ENCODE assay signal across 18 cellular contexts in the genomic region with DNA sequence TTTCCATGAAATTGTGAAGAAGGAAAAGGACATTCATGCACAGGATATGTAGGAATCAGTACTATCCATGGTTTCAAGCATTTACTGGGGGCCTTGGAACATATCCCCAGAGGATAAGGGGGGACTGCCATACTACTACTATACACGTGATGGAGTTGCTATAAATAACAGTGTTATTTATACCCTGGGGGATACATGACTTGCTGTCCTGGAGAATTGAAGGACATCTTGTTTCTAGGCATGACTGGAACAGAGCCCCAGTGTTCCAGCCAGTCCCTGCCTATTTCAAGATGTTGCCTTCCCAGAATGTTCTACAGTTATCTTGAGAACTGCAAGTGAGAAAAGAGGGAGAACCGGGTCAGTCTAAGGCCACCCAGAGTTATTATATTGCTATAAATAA.
"Had no signal": no experiment of that assay in that cellular context is flagged by ENCODE, and none has a peak within 500 bp of the region (broad histone marks: within the 10 kb centered on the region; RNA-seq: fewer than 3 reads in every experiment).

No MANE protein-coding gene starts in this region.

- H3K4me3 ChIP-seq: adrenal gland, coronary artery, esophagus squamous epithelium had no signal

- H3K9me3 ChIP-seq: adrenal gland, esophagus squamous epithelium had no signal

- ATAC-seq: activated CD4-positive, alpha-beta T cell treated with anti-CD3 and anti-CD28 coated beads for 36 hours; naive thymus-derived CD4-positive, alpha-beta T cell; stimulated activated naive CD8-positive, alpha-beta T cell treated with anti-CD3 and anti-CD28 coated beads, Interleukin-15, Interleukin-2, amounts not matched to agents 100 U/mL and 50 U/mL, for 24 hours had no signal

- DNase-seq: activated CD4-positive, alpha-beta memory T cell treated with anti-CD3 and anti-CD28 coated beads for 36 hours; activated CD4-positive, alpha-beta T cell treated with anti-CD3 and anti-CD28 coated beads for 36 hours; activated effector memory CD4-positive, alpha-beta T cell treated with Interleukin-2 at 50 U/mL for 16 hours; activated T-cell treated with anti-CD3 and anti-CD28 coated beads, Interleukin-2, amount 50 U/mL, for 24 hours; adrenal gland; central memory CD4-positive, alpha-beta T cell; effector CD4-positive, alpha-beta T cell; esophagus squamous epithelium; head of caudate nucleus; naive thymus-derived CD4-positive, alpha-beta T cell; retina; small intestine; stimulated activated naive CD8-positive, alpha-beta T cell treated with anti-CD3 and anti-CD28 coated beads, Interleukin-15, Interleukin-2, amounts not matched to agents 100 U/mL and 50 U/mL, for 24 hours; T-helper 2 cell had no signal

- H3K27ac Mint-ChIP-seq: activated CD4-positive, alpha-beta memory T cell treated with anti-CD3 and anti-CD28 coated beads for 36 hours; activated CD4-positive, alpha-beta T cell treated with anti-CD3 and anti-CD28 coated beads for 36 hours; activated naive CD4-positive, alpha-beta T cell treated with anti-CD3 and anti-CD28 coated beads, Interleukin-2, amount 50 U/mL, for 24 hours; activated T-cell treated with anti-CD3 and anti-CD28 coated beads, Interleukin-2, amount 50 U/mL, for 24 hours; naive thymus-derived CD4-positive, alpha-beta T cell; type B pancreatic cell had no signal

- H3K4me1 Mint-ChIP-seq: activated CD4-positive, alpha-beta T cell treated with anti-CD3 and anti-CD28 coated beads for 36 hours; activated naive CD4-positive, alpha-beta T cell treated with anti-CD3 and anti-CD28 coated beads, Interleukin-2, amount 50 U/mL, for 24 hours; naive thymus-derived CD4-positive, alpha-beta T cell had no signal

- H3K27ac ChIP-seq: adrenal gland, coronary artery, esophagus squamous epithelium, foreskin keratinocyte had no signal

- H3K36me3 Mint-ChIP-seq: activated CD4-positive, alpha-beta memory T cell treated with anti-CD3 and anti-CD28 coated beads for 36 hours; activated naive CD4-positive, alpha-beta T cell treated with anti-CD3 and anti-CD28 coated beads, Interleukin-2, amount 50 U/mL, for 24 hours; naive thymus-derived CD4-positive, alpha-beta T cell; type B pancreatic cell had no signal

- H3K27me3 Mint-ChIP-seq: activated CD4-positive, alpha-beta memory T cell treated with anti-CD3 and anti-CD28 coated beads for 36 hours; activated CD4-positive, alpha-beta T cell treated with anti-CD3 and anti-CD28 coated beads for 36 hours had no signal

- H3K36me3 ChIP-seq: adrenal gland, esophagus squamous epithelium had no signal

- H3K27me3 ChIP-seq: adrenal gland, esophagus squamous epithelium, foreskin keratinocyte had no signal

- H3K4me1 ChIP-seq: adrenal gland, esophagus squamous epithelium, foreskin keratinocyte had no signal

- H3K9me3 Mint-ChIP-seq: activated CD4-positive, alpha-beta memory T cell treated with anti-CD3 and anti-CD28 coated beads for 36 hours; activated naive CD4-positive, alpha-beta T cell treated with anti-CD3 and anti-CD28 coated beads, Interleukin-2, amount 50 U/mL, for 24 hours; activated T-cell treated with anti-CD3 and anti-CD28 coated beads, Interleukin-2, amount 50 U/mL, for 24 hours; naive thymus-derived CD4-positive, alpha-beta T cell; type B pancreatic cell had no signal

- H3K4me3 Mint-ChIP-seq: activated CD4-positive, alpha-beta memory T cell treated with anti-CD3 and anti-CD28 coated beads for 36 hours; activated CD4-positive, alpha-beta T cell treated with anti-CD3 and anti-CD28 coated beads for 36 hours; activated naive CD4-positive, alpha-beta T cell treated with anti-CD3 and anti-CD28 coated beads, Interleukin-2, amount 50 U/mL, for 24 hours; activated T-cell treated with anti-CD3 and anti-CD28 coated beads, Interleukin-2, amount 50 U/mL, for 24 hours; naive thymus-derived CD4-positive, alpha-beta T cell; type B pancreatic cell had no signal
